ENCODE assay signal across 20 cellular contexts in the genomic region with DNA sequence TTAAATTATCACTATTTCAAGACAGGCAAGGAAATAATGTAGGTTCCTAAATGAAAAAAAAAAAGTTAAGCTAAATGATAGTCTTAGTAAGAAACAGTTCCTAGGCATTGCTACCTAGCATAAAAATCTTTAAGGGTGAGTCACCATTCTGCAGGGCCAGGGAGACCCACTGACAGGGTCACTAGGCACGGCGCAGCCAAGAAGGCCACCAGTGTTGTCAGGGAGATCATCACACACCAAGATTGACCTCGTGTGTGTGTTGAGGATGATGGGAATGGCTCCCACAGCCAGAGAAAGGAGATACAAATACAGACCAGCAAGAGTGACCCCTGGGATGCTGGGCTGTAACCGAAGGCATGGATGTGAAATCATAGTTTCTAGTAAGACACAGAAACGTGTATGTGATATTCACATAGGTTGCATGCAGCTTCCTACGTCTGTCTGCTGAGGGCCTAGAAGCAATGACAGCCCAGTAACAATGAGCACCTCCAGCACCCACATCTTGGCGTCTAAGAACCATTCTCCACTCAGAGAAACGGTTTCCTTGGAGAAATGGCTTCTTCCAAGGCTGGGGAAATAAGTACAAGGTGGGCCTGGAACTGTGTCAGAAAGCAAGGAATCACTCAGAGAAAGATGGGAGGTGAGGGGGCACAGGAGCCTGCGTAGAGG. TPM values are rescaled to one million over a fixed set of nuclear protein-coding genes. Genes with fewer than 3 reads are reported as not detected.
A peak's percentile ranks its signal among the peaks of the same experiment; 100 is the strongest.
DNase-seq lines count a peak whose midpoint lies in the region; ATAC-seq, FAIRE-seq and TF ChIP-seq lines count a peak whose summit lies in the region.
"Had no signal": no experiment of that assay in that cellular context is flagged by ENCODE, and none has a peak within 500 bp of the region (broad histone marks: within the 10 kb centered on the region; RNA-seq: fewer than 3 reads in every experiment).

No MANE protein-coding gene starts in this region.

- H3K36me3 ChIP-seq in HepG2 (replicated peaks in 1 of 2; ENCODE audit: control insufficient read depth in 1 of 2, insufficient read depth in 2 of 2, low read length in 2 of 2): peaks cover 19 to 41% of the 10 kb centered on the region in 2 experiments
- H3K36me3 ChIP-seq in right lobe of liver: peaks cover 0 to 34% (median 14%) of the 10 kb centered on the region in 4 donors
- peaks cover 53% of the 10 kb centered on the region for H3K36me3 ChIP-seq in A673 (ENCODE audit: insufficient read depth, low read length, poor library complexity, severe bottlenecking)
- H3K36me3 ChIP-seq: BE2C, HAP-1 had no signal

- H3K9ac ChIP-seq in HepG2 (ENCODE audit: insufficient read depth, low read depth, low read length): no peak overlapping the region

- BruUV-seq in HepG2 (replicated peaks; lab: Mats Ljungman, UMichigan): no TSS peak
- BruUV-seq in A673 (replicated peaks; lab: Mats Ljungman, UMichigan): no TSS peak

- CTCF ChIA-PET in HepG2 (lab: Yijun Ruan, JAX; ENCODE audit: low intra/inter-chr PET ratio, low total read pairs): no interaction called here
- CTCF ChIA-PET in A673 (lab: Charles Lee): no interaction called here

- intact Hi-C loops in HepG2 (cut with micrococcal nuclease; ENCODE audit: unreplicated experiment) (no loop called here), right lobe of liver (cut with DNase I) (no loop called here), A673 (cut with micrococcal nuclease; ENCODE audit: unreplicated experiment) (no loop called here), left cardiac atrium (cut with DNase I) (no loop called here)

- no peaks in the 10 kb centered on the region for H3K79me2 ChIP-seq in HepG2 (ENCODE audit: insufficient read depth, low read length)

- POLR2A ChIA-PET in HepG2 (lab: Yijun Ruan, JAX): no interaction called here
- POLR2A ChIA-PET in A673 (lab: Charles Lee; ENCODE audit: low non-redundant PET): no interaction called here

- H3K27ac ChIP-seq in HepG2 (ENCODE audit: extremely low read length, insufficient read depth, low read length) (no peak overlapping the region), right lobe of liver (no peak overlapping the region), A673 (ENCODE audit: low read depth, low read length, poor library complexity, severe bottlenecking) (no peak overlapping the region)
- H3K27ac ChIP-seq: C4-2B had no signal

- in situ Hi-C loops in HepG2 (cut with HindIII; ENCODE audit: extremely low pct_ligation_motif_present, low pct_unique_long_range_greater_than_20kb): no loop called here

- FAIRE-seq in HepG2 (lab: Jason Lieb, UNC) (no peak), RCC 7860 (lab: Jason Lieb, UNC) (peak; percentile 61)
- FAIRE-seq: D721Med, G401.6, GM12892, H1 had no signal

- no peak for TF ChIP-seq RAD21 in HepG2 (CRISPR knock-in tag; IDR thresholded peaks at IDR 0.05)

- no peak overlapping the region for H3K4me2 ChIP-seq in HepG2 (ENCODE audit: low read depth, low read length)

- TF ChIP-seq POLR2A in HepG2 (IDR thresholded peaks at IDR 0.05; ENCODE audit: insufficient read depth in 1 of 2, low read depth in 2 of 2, low read length in 2 of 2): 0 out of 4 replicates have a peak, but pooled peaks of 1 of the 2 experiments have one; percentile 19
- no peak for TF ChIP-seq POLR2A in right lobe of liver (IDR thresholded peaks at IDR 0.05)

- 94% methylated on average over 9 of the region's 9 CpGs for WGBS in HepG2 (ENCODE audit: low lambda C conversion rate)
- WGBS in right lobe of liver (ENCODE audit: insufficient coverage, low coverage, low lambda C conversion rate, missing lambda C conversion rate): 83% methylated on average over 7 of the region's 9 CpGs

- H3K9me3 ChIP-seq in HepG2 (ENCODE audit: low read length) (peaks cover 13% of the 10 kb centered on the region; the same call in 1 of the 2 replicates), right lobe of liver (no peaks in the 10 kb centered on the region), A673 (ENCODE audit: low read depth, low read length, poor library complexity, severe bottlenecking) (no peaks in the 10 kb centered on the region)
- H3K9me3 ChIP-seq: BE2C, HAP-1 had no signal

- TF ChIP-seq EP300 in HepG2 (IDR thresholded peaks at IDR 0.05; ENCODE audit: low read depth in 2 of 2, low read length in 2 of 2): no peak
- no peak for TF ChIP-seq EP300 in HepG2 (CRISPR knock-in tag; IDR thresholded peaks at IDR 0.05; ENCODE audit: borderline replicate concordance)

- no peak overlapping the region for H3K4me3 ChIP-seq in HepG2 (replicated peaks in 1 of 3; ENCODE audit: insufficient read depth in 1 of 3, low read depth in 2 of 3, low read length in 3 of 3)
- no peak overlapping the region for H3K4me3 ChIP-seq in right lobe of liver
- H3K4me3 ChIP-seq in A673 (ENCODE audit: low read depth, low read length, poor library complexity, severe bottlenecking): no peak overlapping the region
- H3K4me3 ChIP-seq: HAP-1 had no signal

- H3K27me3 ChIP-seq in HepG2 (ENCODE audit: control insufficient read depth in 1 of 2, insufficient read depth in 2 of 2, low read length in 2 of 2) (no peaks in the 10 kb centered on the region), right lobe of liver (no peaks in the 10 kb centered on the region), A673 (replicated peaks; ENCODE audit: insufficient read depth, low read depth, low read length, poor library complexity) (no peaks in the 10 kb centered on the region)
- H3K27me3 ChIP-seq: BE2C had no signal

- no peak overlapping the region for H2AFZ ChIP-seq in HepG2 (ENCODE audit: low read length)

- ATAC-seq in HepG2: no peak
- ATAC-seq in right lobe of liver: no peak
- no peak for ATAC-seq in left cardiac atrium
- no peak for ATAC-seq in HG03135 (IDR thresholded peaks at IDR 0.05; ENCODE audit: unreplicated experiment)

- no peaks in the 10 kb centered on the region for H4K20me1 ChIP-seq in HepG2 (ENCODE audit: insufficient read depth, low read length)

- TF ChIP-seq CTCF in HepG2 (CRISPR knock-in tag; IDR thresholded peaks at IDR 0.05) (no peak), right lobe of liver (IDR thresholded peaks at IDR 0.05) (no peak), A673 (conservative IDR thresholded peaks at IDR 0.05; ENCODE audit: low read depth, low read length) (no peak)

- H3K4me1 ChIP-seq in HepG2 (ENCODE audit: insufficient read depth, low read length) (no peaks in the 10 kb centered on the region), right lobe of liver (no peaks in the 10 kb centered on the region), A673 (ENCODE audit: insufficient read depth, low read length, poor library complexity, severe bottlenecking) (no peaks in the 10 kb centered on the region)
- H3K4me1 ChIP-seq: BE2C, HAP-1 had no signal

- DNase-seq in HepG2 (ENCODE audit: low spot score): no peak
- DNase-seq in right lobe of liver: no peak
- DNase-seq in RCC 7860 (ENCODE audit: low spot score): peak; percentile 69
- DNase-seq in glomerular visceral epithelial cell (ENCODE audit: extremely low spot score): peak; percentile 30
- no peak for DNase-seq in A673 (ENCODE audit: low spot score)
- no peak for DNase-seq in left cardiac atrium
- DNase-seq: BE2C; CD4-positive, alpha-beta memory T cell; DMS153; DMS79 treated with DMSO at 0.1 percent for 48 hours; EL; HFFc6; IMR-90 had no signal

TF ChIP-seq in HepG2, 621 proteins besides CTCF, POLR2A, EP300 and RAD21:
- TF ChIP-seq ZNF597 (CRISPR knock-in tag; IDR thresholded peaks at IDR 0.05) (no peak), ZNF605 (CRISPR knock-in tag; IDR thresholded peaks at IDR 0.05) (peak; percentile 100), ZFP37 (CRISPR knock-in tag; IDR thresholded peaks at IDR 0.05; ENCODE audit: borderline replicate concordance) (no peak), ZC3H13 (CRISPR knock-in tag; IDR thresholded peaks at IDR 0.05) (peak; percentile 52; the same call in 1 of the 2 replicates), NONO (IDR thresholded peaks at IDR 0.05) (no peak), NONO (CRISPR knock-in tag; conservative IDR thresholded peaks at IDR 0.05) (no peak), SRY (CRISPR knock-in tag; IDR thresholded peaks at IDR 0.05) (no peak), POLR2AphosphoS5 (IDR thresholded peaks at IDR 0.05; ENCODE audit: low read depth, low read length) (peak; percentile 32; the same call in 1 of the 2 replicates)

RNA-seq across cellular contexts. Expression of gene RIPK4, which starts 29.1 kb away (rescaled TPM):
- total RNA-seq in HepG2 (2016; rRNA removed; fragmentation: Illumina TruSeq; extraction: Trizol) (4.9 and 5.3 TPM in 2 replicates), right lobe of liver (10 to 100 TPM in 5 of 6 experiments, 1 to 10 TPM in 1; 6.7 to 18.7 (median 12.7) TPM), A673 (2021) (16.0 and 17.0 TPM in 2 replicates), left cardiac atrium (1 to 10 TPM; 2.7 to 3.0 TPM)
- 0.51 and 0.71 TPM in 2 replicates for total RNA-seq in HepG2 (2016; cell fraction: cytosol; rRNA removed; fragmentation: Illumina TruSeq; extraction: Trizol; ENCODE audit: low read depth)
- 4.4 and 5.2 TPM in 2 replicates for total RNA-seq in HepG2 (2016; cell fraction: insoluble cytoplasmic fraction; rRNA removed; fragmentation: Illumina TruSeq; extraction: Trizol)
- 2.1 and 2.3 TPM in 2 replicates for total RNA-seq in HepG2 (2016; cell fraction: membrane; rRNA removed; fragmentation: Illumina TruSeq; extraction: Trizol)
- 3.5 and 4.3 TPM in 2 replicates for total RNA-seq in HepG2 (2016; cell fraction: nucleus; rRNA removed; fragmentation: Illumina TruSeq; extraction: Trizol)
- polyA plus RNA-seq in HepG2 (2011; rRNA removed): 3.1 and 3.7 TPM in 2 replicates
- polyA plus RNA-seq in HepG2 (2011; cell fraction: cytosol; rRNA removed): 2.8 TPM in 2 replicates
- polyA plus RNA-seq in HepG2 (2011; cell fraction: nucleus; rRNA removed): 11.6 and 15.3 TPM in 2 replicates
- 5.1 and 8.2 TPM in 2 replicates for polyA plus RNA-seq in HepG2 (2012)
- 0.29 and 0.38 TPM in 2 replicates for polyA plus RNA-seq in HepG2 (2016; cell fraction: cytosol; fragmentation: Illumina TruSeq; extraction: Trizol; ENCODE audit: low read depth)
- polyA plus RNA-seq in HepG2 (2016; cell fraction: insoluble cytoplasmic fraction; fragmentation: Illumina TruSeq; extraction: Trizol; ENCODE audit: low read depth): 3.7 and 4.2 TPM in 2 replicates
- 0.65 and 1.0 TPM in 2 replicates for polyA plus RNA-seq in HepG2 (2016; cell fraction: membrane; fragmentation: Illumina TruSeq; extraction: Trizol; ENCODE audit: low read depth)
- polyA plus RNA-seq in HepG2 (2016; cell fraction: nucleus; fragmentation: Illumina TruSeq; extraction: Trizol; ENCODE audit: insufficient read depth, low read depth): 6.2 and 7.7 TPM in 2 replicates
- 0.70 and 14.5 TPM in 2 replicates for polyA minus RNA-seq in HepG2 (2011; rRNA and poly(A)+ RNA removed; ENCODE audit: low replicate concordance)
- 6.3 and 8.3 TPM in 2 replicates for polyA minus RNA-seq in HepG2 (2011; cell fraction: cytosol; rRNA and poly(A)+ RNA removed)
- polyA minus RNA-seq in HepG2 (2011; cell fraction: nucleus; rRNA and poly(A)+ RNA removed): 4.6 and 8.5 TPM in 2 replicates

Comparison
In these comparisons a context has a peak if more than half of its experiments do, and no peak if none do; other contexts are left out.
1. DNase-seq: peak in RCC 7860 (single experiment) and glomerular visceral epithelial cell (single experiment); none in HepG2 (single experiment), right lobe of liver (0 of 3), A673 (single experiment) and left cardiac atrium (single experiment).